16 cellular contexts compared by ENCODE assay signal in genomic region chr15:63539517-63539916, GRCh38. TPM values are rescaled to one million over a fixed set of nuclear protein-coding genes. Genes with fewer than 3 reads are reported as not detected.
DNase-seq lines count a peak whose midpoint lies in the region; ATAC-seq and TF ChIP-seq lines count a peak whose summit lies in the region.
"Had no signal": no experiment of that assay in that cellular context is flagged by ENCODE, and none has a peak within 500 bp of the region (broad histone marks: within the 10 kb centered on the region; RNA-seq: fewer than 3 reads in every experiment).

No MANE protein-coding gene starts in this region.

- no peak overlapping the region for H3K4me3 ChIP-seq in NB4 (ENCODE audit: low read depth, low read length)

- H3K4me3 Mint-ChIP-seq in WTC11 (no peak overlapping the region), naive B cell (no peak overlapping the region), type B pancreatic cell (no peak overlapping the region)
- H3K4me3 Mint-ChIP-seq: activated CD4-positive, alpha-beta T cell treated with anti-CD3 and anti-CD28 coated beads for 36 hours; dendritic cell treated with granulocyte-macrophage colony-stimulating factor and Interleukin-4, amounts not matched to agents 40 ng/mL and 50 ng/mL, for 4 days; mesothelial cell of epicardium; T-cell had no signal

- no peaks in the 10 kb centered on the region for H3K36me3 Mint-ChIP-seq in WTC11
- peaks cover 4 to 8% of the 10 kb centered on the region in 2 donors for H3K36me3 Mint-ChIP-seq in naive B cell
- H3K36me3 Mint-ChIP-seq in type B pancreatic cell, result peaks cover 10% of the 10 kb centered on the region

- no peak for TF ChIP-seq POLR2A in NB4 (IDR thresholded peaks at IDR 0.05; ENCODE audit: extremely low read depth, insufficient read length)

- POLR2A ChIA-PET in WTC11 (lab: Charles Lee), result no interaction called here

- H3K9me3 Mint-ChIP-seq in WTC11 (no peaks in the 10 kb centered on the region), naive B cell (no peaks in the 10 kb centered on the region), type B pancreatic cell (no peaks in the 10 kb centered on the region)
- H3K9me3 Mint-ChIP-seq: dendritic cell treated with granulocyte-macrophage colony-stimulating factor and Interleukin-4, amounts not matched to agents 40 ng/mL and 50 ng/mL, for 4 days; mesothelial cell of epicardium; T-cell had no signal

- no peaks in the 10 kb centered on the region for H3K27me3 Mint-ChIP-seq in WTC11 (ENCODE audit: low read depth)
- H3K27me3 Mint-ChIP-seq in naive B cell, result no peaks in the 10 kb centered on the region
- H3K27me3 Mint-ChIP-seq in type B pancreatic cell, result no peaks in the 10 kb centered on the region
- H3K27me3 Mint-ChIP-seq: activated CD4-positive, alpha-beta T cell treated with anti-CD3 and anti-CD28 coated beads for 36 hours; dendritic cell treated with granulocyte-macrophage colony-stimulating factor and Interleukin-4, amounts not matched to agents 40 ng/mL and 50 ng/mL, for 4 days; T-cell had no signal

- TF ChIP-seq CTCF in NB4 (IDR thresholded peaks at IDR 0.05; ENCODE audit: low read depth, low read length) (no peak), WTC11 (IDR thresholded peaks at IDR 0.05) (no peak), type B pancreatic cell (conservative IDR thresholded peaks at IDR 0.05) (no peak)

- DNase-seq in NCI-H1417 (lab: John Stamatoyannopoulos, UW) (peak in 2 of 3 experiments; percentile 52 to 70), NCI-H1417 treated with DMSO at 0.1 percent for 48 hours (lab: John Stamatoyannopoulos, UW) (no peak), NB4 (ENCODE audit: low read depth) (peak; percentile 29), WTC11 (ENCODE audit: low spot score) (no peak), naive B cell (no peak), type B pancreatic cell (ENCODE audit: extremely low spot score, unreplicated experiment) (no peak)
- DNase-seq in central memory CD4-positive, alpha-beta T cell, result no peak
- DNase-seq: activated CD4-positive, alpha-beta T cell treated with anti-CD3 and anti-CD28 coated beads for 36 hours; activated T-cell treated with anti-CD3 and anti-CD28 coated beads, Interleukin-2, amount 50 U/mL, for 48 hours; amniotic stem cell; Calu3; NCI-H1694 treated with DMSO at 0.1 percent for 48 hours; T-cell had no signal

- H3K27ac Mint-ChIP-seq in WTC11 (peak overlapping the region; percentile 73), naive B cell (peak overlapping the region in 4 of 6 donors; percentile 44 to 88 (median 68)), type B pancreatic cell (no peak overlapping the region)
- H3K27ac Mint-ChIP-seq: activated CD4-positive, alpha-beta T cell treated with anti-CD3 and anti-CD28 coated beads for 36 hours; mesothelial cell of epicardium had no signal

- H3K4me1 Mint-ChIP-seq in WTC11 (peaks cover 69% of the 10 kb centered on the region), naive B cell (peaks cover 53 to 87% (median 75%) of the 10 kb centered on the region in 3 donors), type B pancreatic cell (ENCODE audit: unreplicated experiment) (peaks cover 25% of the 10 kb centered on the region)

- CTCF ChIA-PET in WTC11 (lab: Charles Lee), result interaction anchor here (0.6 to 1.1 kb wide), 2 partner anchors 17 to 131 kb away, joined by 3 read pairs; no protein-coding TSS in a partner anchor

- ATAC-seq in WTC11 (no peak), naive B cell (ENCODE audit: low read depth in 2 of 2) (no peak), GM21529 (IDR thresholded peaks at IDR 0.05; ENCODE audit: unreplicated experiment) (no peak)
- ATAC-seq: activated CD4-positive, alpha-beta T cell treated with anti-CD3 and anti-CD28 coated beads for 36 hours had no signal

TF ChIP-seq in WTC11, 78 proteins besides CTCF, POLR2A, EP300 and RAD21:
- TF ChIP-seq NFATC4 (CRISPR knock-in tag; IDR thresholded peaks at IDR 0.05) (no peak), ERG (CRISPR knock-in tag; IDR thresholded peaks at IDR 0.05) (no peak), FOXJ3 (CRISPR knock-in tag; IDR thresholded peaks at IDR 0.05; ENCODE audit: borderline replicate concordance) (no peak), TEAD4 (CRISPR knock-in tag; IDR thresholded peaks at IDR 0.05) (no peak), ETV6 (CRISPR knock-in tag; IDR thresholded peaks at IDR 0.05) (no peak), HMGXB4 (CRISPR knock-in tag; IDR thresholded peaks at IDR 0.05) (no peak), ATF2 (CRISPR knock-in tag; IDR thresholded peaks at IDR 0.05; ENCODE audit: borderline replicate concordance, low read depth) (no peak), ZNF232 (CRISPR knock-in tag; IDR thresholded peaks at IDR 0.05) (no peak), NR3C1 (CRISPR knock-in tag; conservative IDR thresholded peaks at IDR 0.05; ENCODE audit: low read depth) (no peak), TEAD1 (CRISPR knock-in tag; IDR thresholded peaks at IDR 0.05) (no peak), ZNF219 (CRISPR knock-in tag; IDR thresholded peaks at IDR 0.05; ENCODE audit: borderline replicate concordance) (no peak), ELF4 (CRISPR knock-in tag; IDR thresholded peaks at IDR 0.05; ENCODE audit: low read depth) (no peak), FOXK1 (CRISPR knock-in tag; IDR thresholded peaks at IDR 0.05) (no peak)

RNA-seq across cellular contexts. Expression of gene USP3, which starts 35.1 kb away (rescaled TPM):
- total RNA-seq in WTC11 (2021), result 30.0 to 36.6 TPM (median 30.8 TPM) in 3 replicates
- 10 to 100 TPM; 53.6 to 88.0 (median 58.7) TPM for polyA plus RNA-seq in naive B cell (ENCODE audit: low read depth in 6 of 6)
- 42.3 and 57.3 TPM in 2 replicates for total RNA-seq in type B pancreatic cell (ENCODE audit: low replicate concordance)

RNA-seq across cellular contexts. Expression of gene FBXL22, which starts 57.7 kb away (rescaled TPM):
- total RNA-seq in WTC11 (2021) (0.46 to 0.73 TPM (median 0.46 TPM) in 3 replicates), type B pancreatic cell (ENCODE audit: low replicate concordance) (0.45 and 1.1 TPM in 2 replicates)
- under 1 TPM in 5 of 6 donors, not detected in 1; 0.37 to 0.91 (median 0.48) TPM for polyA plus RNA-seq in naive B cell (ENCODE audit: low read depth in 6 of 6)

Comparison
In these comparisons a context has a peak if more than half of its experiments do, and no peak if none do; other contexts are left out.
1. DNase-seq: peak in NCI-H1417 (2 of 3) and NB4 (single experiment); none in NCI-H1417 treated with DMSO at 0.1 percent for 48 hours (single experiment), WTC11 (single experiment), naive B cell (single experiment), central memory CD4-positive, alpha-beta T cell (single experiment) and type B pancreatic cell (single experiment).